12 cellular contexts compared by ENCODE assay signal in the genomic region with DNA sequence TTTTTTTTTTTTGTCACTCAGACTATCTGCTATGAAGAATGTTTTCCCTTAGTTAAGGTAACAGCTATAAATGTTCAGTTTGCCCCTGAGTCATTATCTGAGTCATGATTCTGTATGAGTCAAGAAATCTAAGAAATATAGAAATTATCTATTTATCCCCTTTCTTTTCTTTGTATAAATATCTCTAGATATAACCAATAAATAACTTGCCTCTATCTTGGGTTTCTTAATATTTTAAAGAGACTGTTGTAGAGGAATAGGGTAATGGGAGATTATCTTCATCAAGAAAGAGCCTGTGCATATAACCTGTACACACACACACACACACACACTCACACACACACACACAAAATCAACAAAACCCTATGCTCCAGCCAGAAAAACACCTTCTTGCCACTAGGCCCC.
DNase-seq lines count a peak whose midpoint lies in the region; ATAC-seq, FAIRE-seq and TF ChIP-seq lines count a peak whose summit lies in the region.
"Had no signal": no experiment of that assay in that cellular context is flagged by ENCODE, and none has a peak within 500 bp of the region (broad histone marks: within the 10 kb centered on the region; RNA-seq: fewer than 3 reads in every experiment).

No MANE protein-coding gene starts in this region.

- H3K4me3 ChIP-seq in heart left ventricle, result no peak overlapping the region
- H3K4me3 ChIP-seq: left lung had no signal

- no peaks in the 10 kb centered on the region for H3K36me3 ChIP-seq in heart left ventricle
- H3K36me3 ChIP-seq: left lung, neutrophil had no signal

- intact Hi-C loops in heart left ventricle (cut with DNase I), result loop anchor here in 1 of 10 donors (10.0 kb wide), 1 partner anchor 304 kb away; no protein-coding TSS in a partner anchor

- peaks cover 0 to 14% (median 0%) of the 10 kb centered on the region in 12 donors for H3K4me1 ChIP-seq in heart left ventricle
- H3K4me1 ChIP-seq: left lung had no signal

- no peaks in the 10 kb centered on the region for H3K27me3 ChIP-seq in heart left ventricle
- H3K27me3 ChIP-seq: left lung, neutrophil had no signal

- no peak for TF ChIP-seq POLR2A in heart left ventricle (IDR thresholded peaks at IDR 0.05)

- no peak overlapping the region for H3K27ac ChIP-seq in heart left ventricle
- H3K27ac ChIP-seq: left lung had no signal

- no peak for TF ChIP-seq CTCF in heart left ventricle (IDR thresholded peaks at IDR 0.05)

- peak; percentile 47 for DNase-seq in Daoy (ENCODE audit: low read depth)
- DNase-seq in HT-29 (ENCODE audit: low spot score), result peak; percentile 71
- peak; percentile 42 for DNase-seq in astrocyte of the hippocampus (ENCODE audit: low read depth, low spot score)
- DNase-seq in NCI-H524 treated with DMSO at 0.1 percent for 48 hours (lab: John Stamatoyannopoulos, UW), result no peak
- DNase-seq in heart left ventricle, result no peak
- DNase-seq: left lung, NCI-H1436, T-helper 17 cell had no signal

- peak; percentile 55 for FAIRE-seq in islet of Langerhans (lab: Jason Lieb, UNC)

- H3K9me3 ChIP-seq in heart left ventricle, result peaks cover 0 to 12% (median 0%) of the 10 kb centered on the region in 12 donors
- H3K9me3 ChIP-seq: neutrophil had no signal

- ATAC-seq in HG02623 (IDR thresholded peaks at IDR 0.05; ENCODE audit: unreplicated experiment) (no peak), GM19452 (IDR thresholded peaks at IDR 0.05; ENCODE audit: unreplicated experiment) (no peak), heart left ventricle (no peak)

Comparison
In these comparisons a context has a peak if more than half of its experiments do, and no peak if none do; other contexts are left out.
1. DNase-seq: peak in Daoy (single experiment), HT-29 (single experiment) and astrocyte of the hippocampus (single experiment); none in NCI-H524 treated with DMSO at 0.1 percent for 48 hours (single experiment) and heart left ventricle (0 of 5).